1 cellular context compared by ENCODE assay signal in genomic region chr3:40309439-40309924, GRCh38.
TF ChIP-seq lines count a peak whose summit lies in the region.

Gene EIF1B, plus strand, starts transcription at chr3:40309707. Its CDS starts 235 bp downstream, at chr3:40309942.

TF ChIP-seq in HepG2, 621 proteins besides CTCF, POLR2A, EP300 and RAD21 (continued from another document and continues in another):
- TF ChIP-seq TERF1 (CRISPR knock-in tag; IDR thresholded peaks at IDR 0.05) (no peak), SRSF9 (IDR thresholded peaks at IDR 0.05; ENCODE audit: borderline replicate concordance, insufficient read depth, low read depth, low read length, poor library complexity, severe bottlenecking) (no peak), DDIT3 (CRISPR knock-in tag; IDR thresholded peaks at IDR 0.05) (no peak), SPEN (CRISPR knock-in tag; IDR thresholded peaks at IDR 0.05; ENCODE audit: low read depth) (peak; percentile 85), IRF2 (CRISPR knock-in tag; IDR thresholded peaks at IDR 0.05) (peak; percentile 84), GPBP1L1 (CRISPR knock-in tag; IDR thresholded peaks at IDR 0.05) (no peak), SNAPC4 (CRISPR knock-in tag; IDR thresholded peaks at IDR 0.05) (peak; percentile 62; the same call in 1 of the 2 replicates), NFRKB (IDR thresholded peaks at IDR 0.05) (no peak), RARA (CRISPR knock-in tag; IDR thresholded peaks at IDR 0.05) (peak; percentile 25; the same call in 1 of the 2 replicates), TARDBP (CRISPR knock-in tag; IDR thresholded peaks at IDR 0.05) (0 out of 2 replicates have a peak, but pooled peaks have one; percentile 35), HNRNPH1 (optimal IDR thresholded peaks at IDR 0.05; ENCODE audit: low read depth, low read length) (no peak), ZNF879 (CRISPR knock-in tag; IDR thresholded peaks at IDR 0.05) (no peak), RELA (CRISPR knock-in tag; IDR thresholded peaks at IDR 0.05) (no peak), EHMT2 (IDR thresholded peaks at IDR 0.05; ENCODE audit: borderline replicate concordance, low read depth, low read length) (no peak), ZNF607 (CRISPR knock-in tag; IDR thresholded peaks at IDR 0.05; ENCODE audit: borderline replicate concordance) (peak; percentile 43; the same call in 1 of the 2 replicates), CERS6 (CRISPR knock-in tag; IDR thresholded peaks at IDR 0.05) (no peak), SRSF1 (optimal IDR thresholded peaks at IDR 0.05; ENCODE audit: low read depth, low read length) (peak; percentile 23), ATF2 (CRISPR knock-in tag; IDR thresholded peaks at IDR 0.05) (0 out of 2 replicates have a peak, but pooled peaks have one; percentile 55), FOXJ3 (CRISPR knock-in tag; IDR thresholded peaks at IDR 0.05; ENCODE audit: borderline replicate concordance) (peak; percentile 35; the same call in 1 of the 2 replicates), FOXM1 (CRISPR knock-in tag; IDR thresholded peaks at IDR 0.05) (no peak), ZSCAN25 (CRISPR knock-in tag; IDR thresholded peaks at IDR 0.05) (no peak), ZNF557 (CRISPR knock-in tag; IDR thresholded peaks at IDR 0.05) (no peak), ZSCAN9 (CRISPR knock-in tag; IDR thresholded peaks at IDR 0.05; ENCODE audit: borderline replicate concordance) (0 out of 2 replicates have a peak, but pooled peaks have one; percentile 40), ZNF615 (CRISPR knock-in tag; IDR thresholded peaks at IDR 0.05; ENCODE audit: borderline replicate concordance) (no peak), ZBTB1 (CRISPR knock-in tag; IDR thresholded peaks at IDR 0.05; ENCODE audit: borderline replicate concordance) (no peak), KAT2B (IDR thresholded peaks at IDR 0.05; ENCODE audit: borderline replicate concordance, low read depth, low read length) (no peak), ZNF512 (CRISPR knock-in tag; IDR thresholded peaks at IDR 0.05) (no peak), NFYB (CRISPR knock-in tag; IDR thresholded peaks at IDR 0.05) (no peak), ZNF329 (CRISPR knock-in tag; IDR thresholded peaks at IDR 0.05; ENCODE audit: low read depth) (no peak), NAIF1 (CRISPR knock-in tag; IDR thresholded peaks at IDR 0.05; ENCODE audit: borderline replicate concordance) (no peak; the same call in 1 of the 2 replicates), KMT2A (CRISPR knock-in tag; IDR thresholded peaks at IDR 0.05) (peak; percentile 53), ZNF296 (CRISPR knock-in tag; conservative IDR thresholded peaks at IDR 0.05) (no peak), ZNF264 (CRISPR knock-in tag; IDR thresholded peaks at IDR 0.05) (no peak), RNF219 (CRISPR knock-in tag; IDR thresholded peaks at IDR 0.05) (peak; percentile 15; the same call in 1 of the 2 replicates), ZNF280D (CRISPR knock-in tag; IDR thresholded peaks at IDR 0.05) (no peak), CENPBD1 (CRISPR knock-in tag; IDR thresholded peaks at IDR 0.05; ENCODE audit: borderline replicate concordance, low read depth) (no peak), HNRNPK (IDR thresholded peaks at IDR 0.05; ENCODE audit: low read depth, low read length, poor library complexity, severe bottlenecking) (no peak), BHLHE40 (IDR thresholded peaks at IDR 0.05; ENCODE audit: low read length) (peak; percentile 53), SP4 (CRISPR knock-in tag; IDR thresholded peaks at IDR 0.05) (no peak), SNAPC2 (CRISPR knock-in tag; IDR thresholded peaks at IDR 0.05) (no peak), PBX2 (CRISPR knock-in tag; IDR thresholded peaks at IDR 0.05) (no peak), ZNF317 (CRISPR knock-in tag; IDR thresholded peaks at IDR 0.05) (peak; percentile 64), MXD4 (CRISPR knock-in tag; IDR thresholded peaks at IDR 0.05) (0 out of 2 replicates have a peak, but pooled peaks have one; percentile 29)
